ENCODE assay signal across 8 cellular contexts in the genomic region with DNA sequence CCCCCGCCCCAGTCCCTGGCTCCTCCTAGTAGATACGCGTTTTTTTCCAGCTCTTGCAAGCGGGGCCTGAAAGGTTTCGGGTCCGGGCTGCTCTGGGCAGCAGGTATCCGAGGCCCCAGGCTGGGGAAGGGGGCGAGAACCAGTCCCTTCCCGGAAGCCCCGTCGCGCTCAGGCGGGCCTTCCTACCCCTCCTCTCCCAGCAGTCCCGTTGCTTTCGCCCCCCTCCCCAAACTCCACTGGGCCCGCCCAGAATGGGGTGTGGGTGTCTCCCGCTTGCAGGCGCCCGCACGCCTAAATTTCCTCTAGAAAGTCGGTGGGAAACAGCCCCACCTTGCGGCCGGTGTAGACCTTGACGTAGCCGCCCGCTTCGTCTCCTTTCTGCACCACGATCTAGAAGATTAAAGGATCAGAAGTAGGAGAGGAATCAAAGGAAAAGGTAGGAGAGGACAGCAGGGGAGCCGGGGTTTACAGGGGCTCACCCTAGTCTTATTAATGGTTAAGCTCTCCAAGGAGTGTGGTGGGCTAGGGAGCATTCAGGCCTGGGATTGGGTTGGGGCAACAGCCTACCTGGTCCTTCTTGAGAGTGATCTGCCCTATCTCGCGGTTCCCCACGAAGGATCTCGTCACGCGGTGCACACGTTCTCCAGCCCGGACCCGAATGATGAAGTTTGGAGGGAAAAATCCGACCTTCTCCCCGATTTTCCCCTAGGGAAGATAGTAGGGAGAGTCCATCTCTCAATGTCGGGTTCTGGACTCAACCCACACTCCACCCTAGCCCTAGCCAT. TPM values are rescaled to one million over a fixed set of nuclear protein-coding genes. Genes with fewer than 3 reads are reported as not detected.
DNase-seq lines count a peak whose midpoint lies in the region; ATAC-seq and TF ChIP-seq lines count a peak whose summit lies in the region.

No MANE protein-coding gene starts in this region.

- no peak for DNase-seq in BJ (ENCODE audit: low read depth)
- DNase-seq in HFFc6 = peak; percentile 37
- peak; percentile 50 for DNase-seq in NOMO-1 treated with DMSO at 0.1 percent for 48 hours (lab: John Stamatoyannopoulos, UW; ENCODE audit: unreplicated experiment)
- peak; percentile 71 for DNase-seq in activated T-cell treated with anti-CD3 and anti-CD28 coated beads for 24 hours (ENCODE audit: low read depth)
- no peak for DNase-seq in epithelial cell of proximal tubule (ENCODE audit: low read depth)
- peak; percentile 75 for DNase-seq in naive B cell
- DNase-seq in stimulated activated naive CD4-positive, alpha-beta T cell treated with Interleukin-2 at 50 U/mL for 16 hours (lab: John Stamatoyannopoulos, UW) = peak; percentile 75

- no peak overlapping the region for H3K27ac Mint-ChIP-seq in HFFc6
- H3K27ac Mint-ChIP-seq in naive B cell = peak overlapping the region in 5 of 6 donors; percentile 35 to 92 (median 81)

- POLR2A ChIA-PET in BJ (lab: Charles Lee) = no interaction called here

- TF ChIP-seq CTCF in BJ (IDR thresholded peaks at IDR 0.05; ENCODE audit: insufficient read depth, low read depth, low read length) (peak; percentile 85), HFFc6 (IDR thresholded peaks at IDR 0.05) (peak; percentile 82), epithelial cell of proximal tubule (conservative IDR thresholded peaks at IDR 0.05; ENCODE audit: low read depth, low read length) (peak; percentile 77)

- H3K4me1 Mint-ChIP-seq in HFFc6 (ENCODE audit: low read depth) = peaks cover 32% of the 10 kb centered on the region
- H3K4me1 Mint-ChIP-seq in naive B cell = peaks cover 47 to 56% (median 56%) of the 10 kb centered on the region in 3 donors

- H3K27me3 ChIP-seq in BJ (ENCODE audit: control insufficient read depth, insufficient read depth, low read length) = no peaks in the 10 kb centered on the region; the same call in 1 of the 2 replicates

- H3K4me3 ChIP-seq in BJ (ENCODE audit: low read depth, low read length) (peak overlapping the region; percentile 24; the same call in 1 of the 2 replicates), epithelial cell of proximal tubule (ENCODE audit: low read depth, low read length) (peak overlapping the region; percentile 44)

- H3K36me3 Mint-ChIP-seq in HFFc6 (ENCODE audit: low read depth) = no peaks in the 10 kb centered on the region; the same call in 1 of the 2 replicates
- H3K36me3 Mint-ChIP-seq in naive B cell = no peaks in the 10 kb centered on the region

- no peaks in the 10 kb centered on the region; the same call in 1 of the 2 replicates for H3K9me3 Mint-ChIP-seq in HFFc6
- peaks cover 0 to 1% (median 0%) of the 10 kb centered on the region in 7 donors for H3K9me3 Mint-ChIP-seq in naive B cell

- peak; percentile 13 to 17 for ATAC-seq in naive B cell (ENCODE audit: low read depth in 2 of 2)
- no peak for ATAC-seq in GM18505 (IDR thresholded peaks at IDR 0.05; ENCODE audit: unreplicated experiment)

- peak overlapping the region; percentile 69 for H3K4me3 Mint-ChIP-seq in HFFc6
- H3K4me3 Mint-ChIP-seq in naive B cell = peak overlapping the region; percentile 42 to 99 (median 83)

- peaks cover 23% of the 10 kb centered on the region for H3K27me3 Mint-ChIP-seq in HFFc6 (ENCODE audit: insufficient read depth)
- H3K27me3 Mint-ChIP-seq in naive B cell = peaks cover 31 to 40% (median 37%) of the 10 kb centered on the region in 3 donors

- no peak for TF ChIP-seq POLR2A in GM18505 (IDR thresholded peaks at IDR 0.05; ENCODE audit: borderline replicate concordance, extremely low read depth, insufficient read depth, insufficient read length)

- CTCF ChIA-PET in BJ (lab: Yijun Ruan, JAX) = interaction anchor here (0.6 to 14.1 kb wide), 25 partner anchors 8 to 231 kb away, joined by 3 to 334 read pairs (median 4); a partner anchor contains a TSS

- H3K36me3 ChIP-seq in BJ (ENCODE audit: control insufficient read depth, insufficient read depth, low read length) = no peaks in the 10 kb centered on the region

RNA-seq across cellular contexts. Expression of a gene that starts 7.3 kb away (rescaled TPM):
- polyA plus RNA-seq in BJ (2011; rRNA removed) = 0.12 and 0.48 TPM in 2 replicates
- polyA minus RNA-seq in BJ (2011; rRNA and poly(A)+ RNA removed) = 0.62 and 0.67 TPM in 2 replicates
- 1 to 10 TPM in 1 of 6 experiments, under 1 TPM in 5; 0.21 to 1.1 (median 0.58) TPM for total RNA-seq in HFFc6 (2021; fragmentation: NEBNext Ultra II Directional; extraction: Animal tissue kit (Norgen Biotek cat#: 25700))
- total RNA-seq in epithelial cell of proximal tubule = not detected in 2 replicates
- polyA plus RNA-seq in naive B cell (ENCODE audit: low read depth in 6 of 6) = under 1 TPM in 4 of 6 donors, not detected in 2; 0.32 to 0.43 (median 0.38) TPM

RNA-seq across cellular contexts. Expression of a gene that starts 14.2 kb away (rescaled TPM):
- polyA plus RNA-seq in BJ (2011; rRNA removed) (299 and 550 TPM in 2 replicates), naive B cell (ENCODE audit: low read depth in 6 of 6) (100 to 1,000 TPM; 160 to 183 (median 173) TPM)
- 213 and 403 TPM in 2 replicates for polyA minus RNA-seq in BJ (2011; rRNA and poly(A)+ RNA removed)
- 100 to 1,000 TPM; 112 to 127 (median 126) TPM for total RNA-seq in HFFc6 (2021; fragmentation: NEBNext Ultra II Directional; extraction: Animal tissue kit (Norgen Biotek cat#: 25700))
- total RNA-seq in epithelial cell of proximal tubule = 118 and 258 TPM in 2 replicates

RNA-seq across cellular contexts. Expression of a gene that starts 27.1 kb away (rescaled TPM):
- polyA plus RNA-seq in BJ (2011; rRNA removed) (1.4 and 2.8 TPM in 2 replicates), naive B cell (ENCODE audit: low read depth in 6 of 6) (1 to 10 TPM; 1.2 to 4.9 (median 2.8) TPM)
- 1.8 and 2.2 TPM in 2 replicates for polyA minus RNA-seq in BJ (2011; rRNA and poly(A)+ RNA removed)
- total RNA-seq in HFFc6 (2021; fragmentation: NEBNext Ultra II Directional; extraction: Animal tissue kit (Norgen Biotek cat#: 25700)) = 1 to 10 TPM; 2.9 to 8.2 (median 3.9) TPM
- not detected in 2 replicates for total RNA-seq in epithelial cell of proximal tubule

Comparison
In these comparisons a context has a peak if more than half of its experiments do, and no peak if none do; other contexts are left out.
1. DNase-seq: peak in HFFc6 (single experiment), NOMO-1 treated with DMSO at 0.1 percent for 48 hours (single experiment), activated T-cell treated with anti-CD3 and anti-CD28 coated beads for 24 hours (single experiment), naive B cell (single experiment) and stimulated activated naive CD4-positive, alpha-beta T cell treated with Interleukin-2 at 50 U/mL for 16 hours (single experiment); none in BJ (single experiment) and epithelial cell of proximal tubule (single experiment).
2. Peak in every context shown above with its lines, with median percentiles within 50 percentile points of each other: CTCF ChIP-seq.